12 cellular contexts compared by ENCODE assay signal in the genomic region with DNA sequence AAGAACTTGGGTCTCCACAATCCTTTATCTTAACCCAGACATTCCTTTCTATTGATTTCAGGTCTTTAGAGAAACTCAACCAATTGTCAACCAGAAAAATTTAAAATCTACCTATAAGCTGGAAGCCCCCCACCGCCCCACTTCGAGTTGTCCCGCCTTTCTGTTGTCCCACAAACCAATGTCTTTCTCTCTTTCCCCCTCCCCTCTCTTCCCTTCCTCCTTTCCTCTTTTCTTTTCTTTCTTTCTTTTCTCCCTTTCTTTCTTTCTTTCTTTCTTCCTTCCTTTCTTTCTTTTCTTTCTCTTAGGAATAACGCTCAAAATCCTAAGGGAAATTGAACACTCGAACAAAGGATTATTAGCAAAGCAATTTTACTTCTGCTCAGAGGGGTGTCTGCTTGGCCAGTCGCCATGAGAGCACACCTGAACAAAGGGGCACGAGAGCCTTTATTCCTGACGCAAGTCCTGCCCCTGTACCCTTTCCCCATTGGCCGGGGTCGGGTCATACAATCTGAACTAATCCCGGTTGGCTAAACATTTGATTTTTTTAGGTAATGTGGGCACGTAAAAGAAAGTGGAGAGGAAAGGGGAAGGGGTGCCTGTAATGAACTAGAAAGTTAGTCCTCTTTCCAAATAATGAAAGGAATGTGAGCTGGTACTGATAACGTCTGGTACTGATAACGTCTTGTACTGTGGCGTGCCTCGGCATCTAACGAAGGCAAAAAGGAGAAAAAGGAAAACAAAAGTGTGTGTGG. TPM values are rescaled to one million over a fixed set of nuclear protein-coding genes. Genes with fewer than 3 reads are reported as not detected.
A peak's percentile ranks its signal among the peaks of the same experiment; 100 is the strongest.
DNase-seq lines count a peak whose midpoint lies in the region; ATAC-seq and TF ChIP-seq lines count a peak whose summit lies in the region.
"Had no signal": no experiment of that assay in that cellular context is flagged by ENCODE, and none has a peak within 500 bp of the region (broad histone marks: within the 10 kb centered on the region; RNA-seq: fewer than 3 reads in every experiment).

No MANE protein-coding gene starts in this region.

- CTCF ChIA-PET in activated naive CD4-positive, alpha-beta T cell treated with anti-CD3 and anti-CD28 coated beads, Interleukin-2, amount 10 ng/mL, durations not matched to agents 7 days and 5 days (lab: Charles Lee) = interaction anchor here (0.9 to 3.3 kb wide), 4 partner anchors 10 to 269 kb away, joined by 3 to 9 read pairs (median 4); a partner anchor contains a TSS

- peaks cover 54% of the 10 kb centered on the region for H3K4me1 Mint-ChIP-seq in activated naive CD4-positive, alpha-beta T cell treated with anti-CD3 and anti-CD28 coated beads, Interleukin-2, amount 10 ng/mL, durations not matched to agents 7 days and 5 days
- peaks cover 33 to 40% of the 10 kb centered on the region in 2 donors for H3K4me1 Mint-ChIP-seq in immature natural killer cell
- H3K4me1 Mint-ChIP-seq in stimulated activated naive B cell treated with anti-CD40 and anti-IgM and Interleukin-4, amounts not matched to agents 10 μg/mL and 1 μg/mL and 100 μg/mL, for 72 hours = peaks cover 28 to 54% of the 10 kb centered on the region in 2 donors

- H3K4me3 Mint-ChIP-seq in activated naive CD4-positive, alpha-beta T cell treated with anti-CD3 and anti-CD28 coated beads, Interleukin-2, amount 10 ng/mL, durations not matched to agents 7 days and 5 days = peak overlapping the region; percentile 31
- peak overlapping the region; percentile 42 to 92 (median 87) for H3K4me3 Mint-ChIP-seq in immature natural killer cell
- peak overlapping the region; percentile 45 to 81 for H3K4me3 Mint-ChIP-seq in stimulated activated naive B cell treated with anti-CD40 and anti-IgM and Interleukin-4, amounts not matched to agents 10 μg/mL and 1 μg/mL and 100 μg/mL, for 72 hours

- peaks cover 12% of the 10 kb centered on the region for H3K36me3 Mint-ChIP-seq in activated naive CD4-positive, alpha-beta T cell treated with anti-CD3 and anti-CD28 coated beads, Interleukin-2, amount 10 ng/mL, durations not matched to agents 7 days and 5 days
- H3K36me3 Mint-ChIP-seq in immature natural killer cell = peaks cover 0 to 7% (median 0%) of the 10 kb centered on the region in 3 donors
- peaks cover 15 to 20% of the 10 kb centered on the region in 2 donors for H3K36me3 Mint-ChIP-seq in stimulated activated naive B cell treated with anti-CD40 and anti-IgM and Interleukin-4, amounts not matched to agents 10 μg/mL and 1 μg/mL and 100 μg/mL, for 72 hours

- H3K27me3 Mint-ChIP-seq in activated naive CD4-positive, alpha-beta T cell treated with anti-CD3 and anti-CD28 coated beads, Interleukin-2, amount 10 ng/mL, durations not matched to agents 7 days and 5 days = peaks cover 19% of the 10 kb centered on the region
- H3K27me3 Mint-ChIP-seq in immature natural killer cell (ENCODE audit: low read depth in 3 of 3) = peaks cover 0 to 4% (median 0%) of the 10 kb centered on the region in 3 donors
- peaks cover 0 to 6% of the 10 kb centered on the region in 2 donors for H3K27me3 Mint-ChIP-seq in stimulated activated naive B cell treated with anti-CD40 and anti-IgM and Interleukin-4, amounts not matched to agents 10 μg/mL and 1 μg/mL and 100 μg/mL, for 72 hours

- DNase-seq in activated naive CD4-positive, alpha-beta T cell treated with anti-CD3 and anti-CD28 coated beads, Interleukin-2, amount 10 ng/mL, durations not matched to agents 7 days and 5 days = no peak
- no peak for DNase-seq in activated naive CD4-positive, alpha-beta T cell treated with anti-CD3 and anti-CD28 coated beads, Interleukin-2, amount 50 U/mL, for 16 hours
- DNase-seq in immature natural killer cell (no peak), mucosa of gallbladder (ENCODE audit: low spot score) (no peak)
- DNase-seq in stimulated activated naive B cell treated with anti-CD40 and anti-IgM and Interleukin-4, amounts not matched to agents 10 μg/mL and 1 μg/mL and 100 μg/mL, for 72 hours = no peak
- DNase-seq in stimulated activated naive CD4-positive, alpha-beta T cell (lab: John Stamatoyannopoulos, UW) = no peak
- DNase-seq: dermis blood vessel endothelial cell, DMS53, mesenchymal stem cell, NCI-H446 had no signal

- ATAC-seq in stimulated activated naive B cell treated with anti-CD40 and anti-IgM and Interleukin-4, amounts not matched to agents 10 μg/mL and 1 μg/mL and 100 μg/mL, for 72 hours (replicated peaks) = no peak
- ATAC-seq in GM21737 (IDR thresholded peaks at IDR 0.05; ENCODE audit: unreplicated experiment) = no peak

- H3K9me3 Mint-ChIP-seq in activated naive CD4-positive, alpha-beta T cell treated with anti-CD3 and anti-CD28 coated beads, Interleukin-2, amount 10 ng/mL, durations not matched to agents 7 days and 5 days = no peaks in the 10 kb centered on the region
- no peaks in the 10 kb centered on the region for H3K9me3 Mint-ChIP-seq in immature natural killer cell
- H3K9me3 Mint-ChIP-seq in stimulated activated naive B cell treated with anti-CD40 and anti-IgM and Interleukin-4, amounts not matched to agents 10 μg/mL and 1 μg/mL and 100 μg/mL, for 72 hours = no peaks in the 10 kb centered on the region

- H3K27ac Mint-ChIP-seq in activated naive CD4-positive, alpha-beta T cell treated with anti-CD3 and anti-CD28 coated beads, Interleukin-2, amount 10 ng/mL, durations not matched to agents 7 days and 5 days = peak overlapping the region; percentile 95
- peak overlapping the region; percentile 76 to 97 (median 82) for H3K27ac Mint-ChIP-seq in immature natural killer cell
- peak overlapping the region; percentile 84 for H3K27ac Mint-ChIP-seq in stimulated activated naive B cell treated with anti-CD40 and anti-IgM and Interleukin-4, amounts not matched to agents 10 μg/mL and 1 μg/mL and 100 μg/mL, for 72 hours

- peak overlapping the region; percentile 83; the same call in 1 of the 2 replicates for H3K27ac ChIP-seq in VCaP

- TF ChIP-seq CTCF in VCaP (conservative IDR thresholded peaks at IDR 0.05) = no peak

RNA-seq across cellular contexts. Expression of a gene that starts 1.4 kb away (rescaled TPM):
- 10 to 100 TPM in 1 of 3 donors, 1 to 10 TPM in 2; 7.6 to 11.0 (median 8.3) TPM for polyA plus RNA-seq in immature natural killer cell
- 20.6 TPM for total RNA-seq in mucosa of gallbladder

RNA-seq across cellular contexts. Expression of a gene that starts 4.9 kb away (rescaled TPM):
- polyA plus RNA-seq in immature natural killer cell = 1 to 10 TPM; 3.6 to 5.7 (median 5.3) TPM
- total RNA-seq in mucosa of gallbladder = 104 TPM

RNA-seq across cellular contexts. Expression of a gene that starts 9.5 kb away (rescaled TPM):
- 100 to 1,000 TPM; 135 to 252 (median 163) TPM for polyA plus RNA-seq in immature natural killer cell
- total RNA-seq in mucosa of gallbladder = 73.0 TPM

RNA-seq across cellular contexts. Expression of a gene that starts 9.7 kb away (rescaled TPM):
- polyA plus RNA-seq in immature natural killer cell = 100 to 1,000 TPM; 117 to 178 (median 120) TPM
- total RNA-seq in mucosa of gallbladder = 72.1 TPM

RNA-seq across cellular contexts. Expression of a gene that starts 26.8 kb away (rescaled TPM):
- polyA plus RNA-seq in immature natural killer cell = 10 to 100 TPM; 11.0 to 20.2 (median 13.6) TPM
- total RNA-seq in mucosa of gallbladder = 22.1 TPM

Comparison
In these comparisons a context has a peak if more than half of its experiments do, and no peak if none do; other contexts are left out.
1. H3K4me3 Mint-ChIP-seq: peak in every context shown above with its lines; median percentile 87 in immature natural killer cell; 63 in stimulated activated naive B cell treated with anti-CD40 and anti-IgM and Interleukin-4, amounts not matched to agents 10 μg/mL and 1 μg/mL and 100 μg/mL, for 72 hours; 31 in activated naive CD4-positive, alpha-beta T cell treated with anti-CD3 and anti-CD28 coated beads, Interleukin-2, amount 10 ng/mL, durations not matched to agents 7 days and 5 days.